In genomic region chr17:35081638-35082037, GRCh38 we compare ENCODE assay signal across 22 cellular contexts. TPM values are rescaled to one million over a fixed set of nuclear protein-coding genes. Genes with fewer than 3 reads are reported as not detected.
DNase-seq lines count a peak whose midpoint lies in the region; ATAC-seq and TF ChIP-seq lines count a peak whose summit lies in the region.
"Had no signal": no experiment of that assay in that cellular context is flagged by ENCODE, and none has a peak within 500 bp of the region (broad histone marks: within the 10 kb centered on the region; RNA-seq: fewer than 3 reads in every experiment).

No MANE protein-coding gene starts in this region.

- peak overlapping the region; percentile 88 for H3K27ac Mint-ChIP-seq in activated CD4-positive, alpha-beta T cell treated with anti-CD3 and anti-CD28 coated beads, Interleukin-2, amount 10 ng/mL, durations not matched to agents 7 days and 5 days
- peak overlapping the region; percentile 10 for H3K27ac Mint-ChIP-seq in dendritic cell treated with granulocyte-macrophage colony-stimulating factor and Interleukin-4, amounts not matched to agents 40 ng/mL and 50 ng/mL, for 4 days
- peak overlapping the region; percentile 28 for H3K27ac Mint-ChIP-seq in stimulated activated memory B cell treated with anti-CD40 and anti-IgM and Interleukin-4, amounts not matched to agents 10 μg/mL and 1 μg/mL and 100 μg/mL, for 72 hours
- H3K27ac Mint-ChIP-seq: CD14-positive monocyte had no signal

- no peak overlapping the region for H3K4me3 ChIP-seq in upper lobe of right lung
- H3K4me3 ChIP-seq: coronary artery, gastrocnemius medialis, left lung, SJSA1 had no signal

- no peak for TF ChIP-seq CTCF in upper lobe of right lung (IDR thresholded peaks at IDR 0.05)

- intact Hi-C loops in dendritic cell treated with granulocyte-macrophage colony-stimulating factor and Interleukin-4, amounts not matched to agents 40 ng/mL and 50 ng/mL, for 4 days (cut with micrococcal nuclease): no loop called here
- intact Hi-C loops in upper lobe of right lung (cut with DNase I): no loop called here

- no peaks in the 10 kb centered on the region for H3K27me3 Mint-ChIP-seq in activated CD4-positive, alpha-beta T cell treated with anti-CD3 and anti-CD28 coated beads, Interleukin-2, amount 10 ng/mL, durations not matched to agents 7 days and 5 days
- no peaks in the 10 kb centered on the region for H3K27me3 Mint-ChIP-seq in dendritic cell treated with granulocyte-macrophage colony-stimulating factor and Interleukin-4, amounts not matched to agents 40 ng/mL and 50 ng/mL, for 4 days
- H3K27me3 Mint-ChIP-seq in stimulated activated memory B cell treated with anti-CD40 and anti-IgM and Interleukin-4, amounts not matched to agents 10 μg/mL and 1 μg/mL and 100 μg/mL, for 72 hours: no peaks in the 10 kb centered on the region
- H3K27me3 Mint-ChIP-seq: type B pancreatic cell had no signal

- H3K9me3 ChIP-seq in upper lobe of right lung: no peaks in the 10 kb centered on the region
- H3K9me3 ChIP-seq: gastrocnemius medialis, left lung, SJSA1 had no signal

- no peaks in the 10 kb centered on the region for H3K4me1 ChIP-seq in upper lobe of right lung
- H3K4me1 ChIP-seq: gastrocnemius medialis had no signal

- no peak for ATAC-seq in stimulated activated memory B cell treated with anti-CD40 and anti-IgM and Interleukin-4, amounts not matched to agents 10 μg/mL and 1 μg/mL and 100 μg/mL, for 72 hours
- ATAC-seq in upper lobe of right lung: no peak
- ATAC-seq: gastrocnemius medialis, right cardiac atrium had no signal

- no peak overlapping the region for H3K27ac ChIP-seq in upper lobe of right lung
- H3K27ac ChIP-seq: coronary artery, gastrocnemius medialis, SJSA1 had no signal

- no peaks in the 10 kb centered on the region for H3K36me3 ChIP-seq in upper lobe of right lung
- H3K36me3 ChIP-seq: gastrocnemius medialis, left lung, SJSA1 had no signal

- POLR2A ChIA-PET in activated CD4-positive, alpha-beta T cell treated with anti-CD3 and anti-CD28 coated beads, Interleukin-2, amount 10 ng/mL, durations not matched to agents 7 days and 5 days (lab: Charles Lee): interaction anchor here (1.0 kb wide), 1 partner anchor 13 kb away, joined by 4 read pairs; no protein-coding TSS in a partner anchor

- no peak for DNase-seq in activated CD4-positive, alpha-beta T cell treated with anti-CD3 and anti-CD28 coated beads, Interleukin-2, amount 10 ng/mL, durations not matched to agents 7 days and 5 days
- no peak for DNase-seq in activated CD4-positive, alpha-beta T cell treated with anti-CD3 and anti-CD28 coated beads for 48 hours
- DNase-seq in NCI-H1048 (lab: John Stamatoyannopoulos, UW) (peak; percentile 24), kidney glomerular epithelial cell (lab: John Stamatoyannopoulos, UW) (no peak), upper lobe of right lung (no peak), GM19238 (ENCODE audit: insufficient read length, low spot score) (no peak)
- DNase-seq: activated CD8-positive, alpha-beta memory T cell treated with anti-CD3 and anti-CD28 coated beads, Interleukin-2, amount 50 U/mL, for 4 hours; activated naive CD4-positive, alpha-beta T cell treated with Interleukin-2 at 50 U/mL for 16 hours; gastrocnemius medialis; H7; left lung; NCI-H1930; OCI-M1; right cardiac atrium; stimulated activated naive CD4-positive, alpha-beta T cell treated with Interleukin-2 at 50 U/mL for 16 hours had no signal

- peaks cover 76% of the 10 kb centered on the region for H3K4me1 Mint-ChIP-seq in activated CD4-positive, alpha-beta T cell treated with anti-CD3 and anti-CD28 coated beads, Interleukin-2, amount 10 ng/mL, durations not matched to agents 7 days and 5 days
- peaks cover 46% of the 10 kb centered on the region for H3K4me1 Mint-ChIP-seq in dendritic cell treated with granulocyte-macrophage colony-stimulating factor and Interleukin-4, amounts not matched to agents 40 ng/mL and 50 ng/mL, for 4 days (ENCODE audit: low read depth)
- peaks cover 60% of the 10 kb centered on the region for H3K4me1 Mint-ChIP-seq in stimulated activated memory B cell treated with anti-CD40 and anti-IgM and Interleukin-4, amounts not matched to agents 10 μg/mL and 1 μg/mL and 100 μg/mL, for 72 hours

- no peak overlapping the region for H3K4me3 Mint-ChIP-seq in activated CD4-positive, alpha-beta T cell treated with anti-CD3 and anti-CD28 coated beads, Interleukin-2, amount 10 ng/mL, durations not matched to agents 7 days and 5 days
- no peak overlapping the region for H3K4me3 Mint-ChIP-seq in dendritic cell treated with granulocyte-macrophage colony-stimulating factor and Interleukin-4, amounts not matched to agents 40 ng/mL and 50 ng/mL, for 4 days
- no peak overlapping the region for H3K4me3 Mint-ChIP-seq in stimulated activated memory B cell treated with anti-CD40 and anti-IgM and Interleukin-4, amounts not matched to agents 10 μg/mL and 1 μg/mL and 100 μg/mL, for 72 hours
- H3K4me3 Mint-ChIP-seq: CD14-positive monocyte had no signal

- no peaks in the 10 kb centered on the region for H3K9me3 Mint-ChIP-seq in activated CD4-positive, alpha-beta T cell treated with anti-CD3 and anti-CD28 coated beads, Interleukin-2, amount 10 ng/mL, durations not matched to agents 7 days and 5 days
- no peaks in the 10 kb centered on the region for H3K9me3 Mint-ChIP-seq in dendritic cell treated with granulocyte-macrophage colony-stimulating factor and Interleukin-4, amounts not matched to agents 40 ng/mL and 50 ng/mL, for 4 days
- H3K9me3 Mint-ChIP-seq in stimulated activated memory B cell treated with anti-CD40 and anti-IgM and Interleukin-4, amounts not matched to agents 10 μg/mL and 1 μg/mL and 100 μg/mL, for 72 hours: no peaks in the 10 kb centered on the region
- H3K9me3 Mint-ChIP-seq: CD14-positive monocyte, type B pancreatic cell had no signal

- H3K36me3 Mint-ChIP-seq in activated CD4-positive, alpha-beta T cell treated with anti-CD3 and anti-CD28 coated beads, Interleukin-2, amount 10 ng/mL, durations not matched to agents 7 days and 5 days (ENCODE audit: low read depth): peaks cover 23% of the 10 kb centered on the region
- H3K36me3 Mint-ChIP-seq in dendritic cell treated with granulocyte-macrophage colony-stimulating factor and Interleukin-4, amounts not matched to agents 40 ng/mL and 50 ng/mL, for 4 days (ENCODE audit: low read depth): peaks cover 8% of the 10 kb centered on the region
- H3K36me3 Mint-ChIP-seq in stimulated activated memory B cell treated with anti-CD40 and anti-IgM and Interleukin-4, amounts not matched to agents 10 μg/mL and 1 μg/mL and 100 μg/mL, for 72 hours: no peaks in the 10 kb centered on the region
- H3K36me3 Mint-ChIP-seq: type B pancreatic cell had no signal

- no peaks in the 10 kb centered on the region for H3K27me3 ChIP-seq in upper lobe of right lung
- H3K27me3 ChIP-seq: gastrocnemius medialis, left lung, SJSA1 had no signal

- CTCF ChIA-PET in activated CD4-positive, alpha-beta T cell treated with anti-CD3 and anti-CD28 coated beads, Interleukin-2, amount 10 ng/mL, durations not matched to agents 7 days and 5 days (lab: Charles Lee): interaction anchor here (0.8 to 3.0 kb wide), 5 partner anchors 8 to 60 kb away, joined by 3 to 12 read pairs (median 6); partner anchors contain the start of gene RFFL

RNA-seq across cellular contexts. Expression of gene RFFL, which starts 18.1 kb away (rescaled TPM):
- total RNA-seq in activated CD4-positive, alpha-beta T cell treated with anti-CD3 and anti-CD28 coated beads, Interleukin-2, amount 10 ng/mL, durations not matched to agents 7 days and 5 days: 10 to 100 TPM; 36.0 to 40.1 TPM
- 27.9 TPM for total RNA-seq in upper lobe of right lung

RNA-seq across cellular contexts. Expression of gene RAD51D, which starts 38.0 kb away (rescaled TPM):
- total RNA-seq in activated CD4-positive, alpha-beta T cell treated with anti-CD3 and anti-CD28 coated beads, Interleukin-2, amount 10 ng/mL, durations not matched to agents 7 days and 5 days: 10 to 100 TPM; 26.7 to 41.6 TPM
- total RNA-seq in upper lobe of right lung: 19.1 TPM

RNA-seq across cellular contexts. Expression of gene FNDC8, which starts 39.8 kb away (rescaled TPM):
- total RNA-seq in activated CD4-positive, alpha-beta T cell treated with anti-CD3 and anti-CD28 coated beads, Interleukin-2, amount 10 ng/mL, durations not matched to agents 7 days and 5 days: not detected
- total RNA-seq in upper lobe of right lung: not detected
- total RNA-seq: epithelial cell of proximal tubule, gastrocnemius medialis, left lung, right cardiac atrium, SJSA1 had no signal

Comparison
In these comparisons a context has a peak if more than half of its experiments do, and no peak if none do; other contexts are left out.
1. H3K27ac Mint-ChIP-seq: peak in every context shown above with its lines; median percentile 88 in activated CD4-positive, alpha-beta T cell treated with anti-CD3 and anti-CD28 coated beads, Interleukin-2, amount 10 ng/mL, durations not matched to agents 7 days and 5 days; 28 in stimulated activated memory B cell treated with anti-CD40 and anti-IgM and Interleukin-4, amounts not matched to agents 10 μg/mL and 1 μg/mL and 100 μg/mL, for 72 hours; 10 in dendritic cell treated with granulocyte-macrophage colony-stimulating factor and Interleukin-4, amounts not matched to agents 40 ng/mL and 50 ng/mL, for 4 days.